14 cellular contexts compared by ENCODE assay signal in the genomic region with DNA sequence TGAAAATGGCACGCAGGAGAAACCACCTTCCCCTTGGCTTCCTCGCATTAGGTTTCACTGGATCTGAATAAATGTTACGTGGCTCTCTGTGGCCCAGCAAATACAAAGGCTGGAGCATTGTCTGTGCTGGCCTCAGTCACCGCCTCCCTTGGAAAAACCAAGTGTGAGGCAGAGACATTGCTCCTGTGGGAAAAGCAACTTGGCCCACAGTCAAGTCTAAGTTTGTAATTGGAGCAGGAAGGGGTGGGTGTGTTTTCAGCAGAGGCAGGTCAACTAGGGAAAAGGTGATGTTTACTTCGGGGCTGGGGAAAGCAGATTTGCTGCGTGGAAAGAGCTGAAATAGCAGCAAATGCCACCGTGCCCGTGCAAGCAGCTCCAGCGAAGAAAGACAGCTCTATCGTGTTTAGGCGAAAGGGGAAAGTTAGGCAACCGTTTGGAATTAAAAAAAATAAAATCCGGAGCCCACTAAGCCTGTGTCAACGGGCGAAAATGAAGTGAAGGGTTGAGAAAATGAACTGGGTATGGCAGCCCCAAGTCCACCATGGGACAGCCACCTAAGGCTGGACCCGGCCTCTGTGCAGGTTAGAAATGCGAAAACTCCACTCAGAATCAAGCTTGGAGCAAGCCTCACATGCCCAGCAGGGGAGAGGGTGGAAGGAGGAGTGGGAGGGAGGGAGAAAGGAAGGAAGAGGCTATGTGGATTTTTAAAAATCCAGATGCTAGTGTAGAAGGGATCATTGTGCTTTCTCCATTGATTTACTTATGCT.
DNase-seq lines count a peak whose midpoint lies in the region; ATAC-seq, FAIRE-seq and TF ChIP-seq lines count a peak whose summit lies in the region.
"Had no signal": no experiment of that assay in that cellular context is flagged by ENCODE, and none has a peak within 500 bp of the region (broad histone marks: within the 10 kb centered on the region; RNA-seq: fewer than 3 reads in every experiment).

No MANE protein-coding gene starts in this region.

- no peaks in the 10 kb centered on the region for H3K79me2 ChIP-seq in GM23248 (ENCODE audit: insufficient read depth)

- no peaks in the 10 kb centered on the region for H3K36me3 ChIP-seq in GM23248 (ENCODE audit: low read depth)
- H3K36me3 ChIP-seq in esophagus squamous epithelium = no peaks in the 10 kb centered on the region
- H3K36me3 ChIP-seq: sigmoid colon had no signal

- intact Hi-C loops in esophagus squamous epithelium (cut with DNase I) = no loop called here

- no peaks in the 10 kb centered on the region for H3F3A ChIP-seq in GM23248 (ENCODE audit: insufficient read depth)

- no peak for ATAC-seq in A549
- ATAC-seq: stimulated activated naive CD8-positive, alpha-beta T cell treated with anti-CD3 and anti-CD28 coated beads, Interleukin-15, amount 100 ng/mL, for 72 hours had no signal

- in situ Hi-C loops in GM23248 (cut with MboI) = no loop called here

- TF ChIP-seq POLR2A in A549 (IDR thresholded peaks at IDR 0.05; ENCODE audit: low read length) = no peak
- no peak for TF ChIP-seq POLR2A in esophagus squamous epithelium (IDR thresholded peaks at IDR 0.05)

- H4K20me1 ChIP-seq in GM23248 (ENCODE audit: insufficient read depth) = no peaks in the 10 kb centered on the region

- H3K27me3 ChIP-seq in GM23248 (replicated peaks; ENCODE audit: insufficient read depth) = peaks cover 80% of the 10 kb centered on the region
- peaks cover 0 to 31% (median 0%) of the 10 kb centered on the region in 4 donors for H3K27me3 ChIP-seq in esophagus squamous epithelium
- H3K27me3 ChIP-seq: sigmoid colon had no signal

- DNase-seq in A549 (ENCODE audit: low read depth in 1 of 2, low spot score in 1 of 2) (no peak), NCI-H1105 (lab: John Stamatoyannopoulos, UW) (peak; percentile 79), dermis microvascular lymphatic vessel endothelial cell (ENCODE audit: low read depth in 2 of 2) (peak; percentile 12 to 64), mucosa of gallbladder (ENCODE audit: low spot score) (peak; percentile 58), GM23248 (no peak), CD1c-positive myeloid dendritic cell (ENCODE audit: extremely low spot score) (no peak), esophagus squamous epithelium (lab: John Stamatoyannopoulos, UW) (no peak)
- DNase-seq in stimulated activated CD4-positive, alpha-beta T cell treated with anti-CD3 and anti-CD28 coated beads, Interleukin-15, amount 100 ng/mL, for 24 hours = no peak
- DNase-seq: AML-193; effector CD4-positive, alpha-beta T cell; immature natural killer cell; sigmoid colon; stimulated activated naive CD8-positive, alpha-beta T cell treated with anti-CD3 and anti-CD28 coated beads, Interleukin-15, amount 100 ng/mL, for 72 hours; T-helper 2 cell had no signal

- TF ChIP-seq CTCF in A549 (IDR thresholded peaks at IDR 0.05) (no peak), esophagus squamous epithelium (IDR thresholded peaks at IDR 0.05) (no peak)

- no peak for TF ChIP-seq EP300 in A549 (IDR thresholded peaks at IDR 0.05)

- 0 out of 3 replicates have a peak overlapping the region, but pooled peaks have one; percentile 0 for H3K4me2 ChIP-seq in A549
- H3K4me2 ChIP-seq in GM23248 (ENCODE audit: unreplicated experiment) = no peak overlapping the region

- H2AFZ ChIP-seq in GM23248 = no peak overlapping the region

- CTCF ChIA-PET in A549 (lab: Yijun Ruan, JAX) = no interaction called here

- POLR2A ChIA-PET in A549 (lab: Yijun Ruan, JAX) = no interaction called here

- H3K9ac ChIP-seq in GM23248 = no peak overlapping the region

- no peaks in the 10 kb centered on the region for H3K9me3 ChIP-seq in A549
- H3K9me3 ChIP-seq in GM23248 (ENCODE audit: low read depth) = no peaks in the 10 kb centered on the region
- no peaks in the 10 kb centered on the region for H3K9me3 ChIP-seq in esophagus squamous epithelium
- H3K9me3 ChIP-seq: sigmoid colon had no signal

- TF ChIP-seq RAD21 in A549 (conservative IDR thresholded peaks at IDR 0.05 in 1 of 2, IDR thresholded peaks at IDR 0.05 in 1 of 2) = no peak

- H3K4me3 ChIP-seq in A549 (no peak overlapping the region), GM23248 (no peak overlapping the region), esophagus squamous epithelium (no peak overlapping the region)
- H3K4me3 ChIP-seq: sigmoid colon had no signal

- H3K27ac ChIP-seq in A549 (no peak overlapping the region), GM23248 (no peak overlapping the region), esophagus squamous epithelium (no peak overlapping the region)
- H3K27ac ChIP-seq: sigmoid colon had no signal

- H3K4me1 ChIP-seq in A549 (no peaks in the 10 kb centered on the region), GM23248 (ENCODE audit: insufficient read depth) (no peaks in the 10 kb centered on the region), esophagus squamous epithelium (peaks cover 5 to 15% (median 5%) of the 10 kb centered on the region in 3 donors)
- H3K4me1 ChIP-seq: sigmoid colon had no signal

- 74% methylated on average over 16 of the region's 17 CpGs for WGBS in A549 (ENCODE audit: missing lambda C conversion rate)
- 51 to 56% methylated on average over 17 of the region's 17 CpGs for WGBS in GM23248 (ENCODE audit: low coverage in 1 of 2, low lambda C conversion rate in 2 of 2, missing lambda C conversion rate in 2 of 2), 2 experiments
- WGBS in esophagus squamous epithelium, 2 donors = 43 to 55% methylated on average over 17 of the region's 17 CpGs

- H3K9me2 ChIP-seq in GM23248 (ENCODE audit: insufficient read depth) = no peaks in the 10 kb centered on the region

- no peak for FAIRE-seq in A549 (lab: Jason Lieb, UNC)

TF ChIP-seq in A549, 52 proteins besides CTCF, POLR2A, EP300 and RAD21 (continues in another document):
- TF ChIP-seq BHLHE40 (IDR thresholded peaks at IDR 0.05; ENCODE audit: low read depth, low read length) (no peak), CBX8 (IDR thresholded peaks at IDR 0.05) (no peak), RCOR1 (IDR thresholded peaks at IDR 0.05; ENCODE audit: low read depth, low read length) (no peak), ZFP36 (IDR thresholded peaks at IDR 0.05; ENCODE audit: borderline replicate concordance, partially characterized antibody) (no peak), TP53 (CRISPR knock-in tag; IDR thresholded peaks at IDR 0.05) (no peak), ZC3H11A (IDR thresholded peaks at IDR 0.05) (no peak), RARB (CRISPR knock-in tag; IDR thresholded peaks at IDR 0.05) (no peak), JUN (IDR thresholded peaks at IDR 0.05) (no peak), JUNB (IDR thresholded peaks at IDR 0.05) (no peak), RNF2 (IDR thresholded peaks at IDR 0.05; ENCODE audit: borderline replicate concordance, low read depth) (no peak), MAZ (IDR thresholded peaks at IDR 0.05; ENCODE audit: borderline replicate concordance, low read depth, low read length) (no peak), FOSL2 (IDR thresholded peaks at IDR 0.05) (no peak), FOSL2 (CRISPR knock-in tag; IDR thresholded peaks at IDR 0.05) (no peak), HOXA7 (CRISPR knock-in tag; IDR thresholded peaks at IDR 0.05) (no peak), NR3C1 (IDR thresholded peaks at IDR 0.05) (no peak), RFX5 (IDR thresholded peaks at IDR 0.05) (no peak)
- TF ChIP-seq, protein P1, sequence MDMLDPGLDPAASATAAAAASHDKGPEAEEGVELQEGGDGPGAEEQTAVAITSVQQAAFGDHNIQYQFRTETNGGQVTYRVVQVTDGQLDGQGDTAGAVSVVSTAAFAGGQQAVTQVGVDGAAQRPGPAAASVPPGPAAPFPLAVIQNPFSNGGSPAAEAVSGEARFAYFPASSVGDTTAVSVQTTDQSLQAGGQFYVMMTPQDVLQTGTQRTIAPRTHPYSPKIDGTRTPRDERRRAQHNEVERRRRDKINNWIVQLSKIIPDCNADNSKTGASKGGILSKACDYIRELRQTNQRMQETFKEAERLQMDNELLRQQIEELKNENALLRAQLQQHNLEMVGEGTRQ (IDR thresholded peaks at IDR 0.05) = no peak
- TF ChIP-seq, protein P2, sequence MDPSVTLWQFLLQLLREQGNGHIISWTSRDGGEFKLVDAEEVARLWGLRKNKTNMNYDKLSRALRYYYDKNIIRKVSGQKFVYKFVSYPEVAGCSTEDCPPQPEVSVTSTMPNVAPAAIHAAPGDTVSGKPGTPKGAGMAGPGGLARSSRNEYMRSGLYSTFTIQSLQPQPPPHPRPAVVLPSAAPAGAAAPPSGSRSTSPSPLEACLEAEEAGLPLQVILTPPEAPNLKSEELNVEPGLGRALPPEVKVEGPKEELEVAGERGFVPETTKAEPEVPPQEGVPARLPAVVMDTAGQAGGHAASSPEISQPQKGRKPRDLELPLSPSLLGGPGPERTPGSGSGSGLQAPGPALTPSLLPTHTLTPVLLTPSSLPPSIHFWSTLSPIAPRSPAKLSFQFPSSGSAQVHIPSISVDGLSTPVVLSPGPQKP (IDR thresholded peaks at IDR 0.05; ENCODE audit: low read depth, low read length) = no peak
- TF ChIP-seq, protein P3, sequence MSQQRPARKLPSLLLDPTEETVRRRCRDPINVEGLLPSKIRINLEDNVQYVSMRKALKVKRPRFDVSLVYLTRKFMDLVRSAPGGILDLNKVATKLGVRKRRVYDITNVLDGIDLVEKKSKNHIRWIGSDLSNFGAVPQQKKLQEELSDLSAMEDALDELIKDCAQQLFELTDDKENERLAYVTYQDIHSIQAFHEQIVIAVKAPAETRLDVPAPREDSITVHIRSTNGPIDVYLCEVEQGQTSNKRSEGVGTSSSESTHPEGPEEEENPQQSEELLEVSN (IDR thresholded peaks at IDR 0.05; ENCODE audit: borderline replicate concordance, low read depth) = no peak

Comparison
In these comparisons a context has a peak if more than half of its experiments do, and no peak if none do; other contexts are left out.
1. DNase-seq: peak in NCI-H1105 (single experiment), dermis microvascular lymphatic vessel endothelial cell (2 of 2) and mucosa of gallbladder (single experiment); none in A549 (0 of 2), GM23248 (single experiment), stimulated activated CD4-positive, alpha-beta T cell treated with anti-CD3 and anti-CD28 coated beads, Interleukin-15, amount 100 ng/mL, for 24 hours (single experiment), CD1c-positive myeloid dendritic cell (single experiment) and esophagus squamous epithelium (single experiment).